In genomic region chr2:96913398-96914202, GRCh38 we compare ENCODE assay signal across 8 cellular contexts. TPM values are rescaled to one million over a fixed set of nuclear protein-coding genes. Genes with fewer than 3 reads are reported as not detected.
A peak's percentile ranks its signal among the peaks of the same experiment; 100 is the strongest.
DNase-seq lines count a peak whose midpoint lies in the region; ATAC-seq and TF ChIP-seq lines count a peak whose summit lies in the region.

No MANE protein-coding gene starts in this region.

- H3K9ac ChIP-seq in trophoblast cell (ENCODE audit: low read length), result no peak overlapping the region

- peak overlapping the region; percentile 45 for H4K91ac ChIP-seq in trophoblast cell (ENCODE audit: low read depth, low read length)

- no peak for TF ChIP-seq EP300 in stomach (IDR thresholded peaks at IDR 0.05)

- no peak overlapping the region for H3K18ac ChIP-seq in trophoblast cell (ENCODE audit: low read length)

- H3K36me3 Mint-ChIP-seq in activated naive CD4-positive, alpha-beta T cell treated with anti-CD3 and anti-CD28 coated beads, Interleukin-2, amount 10 ng/mL, durations not matched to agents 7 days and 5 days, result peaks cover 30% of the 10 kb centered on the region

- ATAC-seq in HG03378 (IDR thresholded peaks at IDR 0.05; ENCODE audit: unreplicated experiment), result no peak
- no peak for ATAC-seq in HG02610 (IDR thresholded peaks at IDR 0.05; ENCODE audit: unreplicated experiment)

- TF ChIP-seq CTCF in A673 (conservative IDR thresholded peaks at IDR 0.05; ENCODE audit: low read depth, low read length) (no peak), stomach (IDR thresholded peaks at IDR 0.05) (no peak)

- peak overlapping the region; percentile 96 for H3K27ac Mint-ChIP-seq in activated naive CD4-positive, alpha-beta T cell treated with anti-CD3 and anti-CD28 coated beads, Interleukin-2, amount 10 ng/mL, durations not matched to agents 7 days and 5 days

- H2AFZ ChIP-seq in trophoblast cell (ENCODE audit: insufficient read depth, low read length, poor library complexity), result no peak overlapping the region

- H3K14ac ChIP-seq in trophoblast cell (ENCODE audit: low read length), result peak overlapping the region; percentile 15

- peak overlapping the region; percentile 32 for H2AK5ac ChIP-seq in trophoblast cell (ENCODE audit: low read length)

- no peak overlapping the region for H4K12ac ChIP-seq in trophoblast cell (ENCODE audit: low read depth, low read length)

- peaks cover 28% of the 10 kb centered on the region for H3K9me3 Mint-ChIP-seq in activated naive CD4-positive, alpha-beta T cell treated with anti-CD3 and anti-CD28 coated beads, Interleukin-2, amount 10 ng/mL, durations not matched to agents 7 days and 5 days

- H3K9me3 ChIP-seq in trophoblast cell (ENCODE audit: insufficient read depth, low read depth, low read length) (no peaks in the 10 kb centered on the region), A673 (ENCODE audit: low read depth, low read length, poor library complexity, severe bottlenecking) (no peaks in the 10 kb centered on the region), stomach (no peaks in the 10 kb centered on the region)

- H3K4me1 ChIP-seq in trophoblast cell (ENCODE audit: control insufficient read depth in 1 of 2, insufficient read depth in 2 of 2, low read length in 2 of 2) (peaks cover 31 to 34% of the 10 kb centered on the region in 2 experiments), A673 (ENCODE audit: insufficient read depth, low read length, poor library complexity, severe bottlenecking) (no peaks in the 10 kb centered on the region), stomach (peaks cover 8 to 25% (median 20%) of the 10 kb centered on the region in 4 donors)

- no TSS peak for BruUV-seq in A673 (replicated peaks; lab: Mats Ljungman, UMichigan)

- DNase-seq in CD1c-positive myeloid dendritic cell (ENCODE audit: extremely low spot score) (peak; percentile 60), T follicular helper cell (ENCODE audit: low read depth) (peak; percentile 37), trophoblast cell (no peak), A673 (ENCODE audit: low spot score) (no peak), stomach (no peak)
- DNase-seq in activated naive CD4-positive, alpha-beta T cell treated with anti-CD3 and anti-CD28 coated beads, Interleukin-2, amount 10 ng/mL, durations not matched to agents 7 days and 5 days, result peak; percentile 84

- intact Hi-C loops in A673 (cut with micrococcal nuclease; ENCODE audit: unreplicated experiment), result no loop called here
- intact Hi-C loops in stomach (cut with DNase I; ENCODE audit: low total_unique reads), result no loop called here

- H3K27me3 ChIP-seq in trophoblast cell (ENCODE audit: insufficient read depth, low read length) (no peaks in the 10 kb centered on the region), A673 (replicated peaks; ENCODE audit: insufficient read depth, low read depth, low read length, poor library complexity) (no peaks in the 10 kb centered on the region), stomach (no peaks in the 10 kb centered on the region)

- peaks cover 24% of the 10 kb centered on the region for H3K79me1 ChIP-seq in trophoblast cell (ENCODE audit: low read length)

- peak overlapping the region; percentile 72 for H2BK12ac ChIP-seq in trophoblast cell (ENCODE audit: low read length)

- no peak overlapping the region for H3K4me2 ChIP-seq in trophoblast cell (ENCODE audit: low read length)

- POLR2A ChIA-PET in A673 (lab: Charles Lee; ENCODE audit: low non-redundant PET), result no interaction called here

- no peak overlapping the region for H3K23ac ChIP-seq in trophoblast cell (ENCODE audit: low read length)

- H3K27me3 Mint-ChIP-seq in activated naive CD4-positive, alpha-beta T cell treated with anti-CD3 and anti-CD28 coated beads, Interleukin-2, amount 10 ng/mL, durations not matched to agents 7 days and 5 days, result peaks cover 30% of the 10 kb centered on the region

- CTCF ChIA-PET in activated naive CD4-positive, alpha-beta T cell treated with anti-CD3 and anti-CD28 coated beads, Interleukin-2, amount 10 ng/mL, durations not matched to agents 7 days and 5 days (lab: Charles Lee), result interaction anchor here (0.6 to 2.3 kb wide), 4 partner anchors 22 to 56 kb away, joined by 3 to 8 read pairs (median 4); partner anchors contain the start of gene ANKRD39
- CTCF ChIA-PET in A673 (lab: Charles Lee), result no interaction called here

- no CpG with 5 or more reads among the region's 20 CpGs for WGBS in trophoblast cell (ENCODE audit: extremely low coverage, insufficient coverage, insufficient read length)
- 46 to 67% (median 52%) methylated on average over 20 of the region's 20 CpGs for WGBS in stomach, 5 donors

- H3K4me3 ChIP-seq in trophoblast cell (ENCODE audit: low read depth, low read length) (no peak overlapping the region), A673 (ENCODE audit: low read depth, low read length, poor library complexity, severe bottlenecking) (no peak overlapping the region), stomach (no peak overlapping the region)

- peak overlapping the region; percentile 6 for H4K8ac ChIP-seq in trophoblast cell (ENCODE audit: low read depth, low read length)

- peak overlapping the region; percentile 20 for H2BK120ac ChIP-seq in trophoblast cell (ENCODE audit: insufficient read depth, low read length, poor library complexity)

- no peaks in the 10 kb centered on the region for H3K79me2 ChIP-seq in trophoblast cell (ENCODE audit: control insufficient read depth, insufficient read depth, low read length, poor library complexity)

- no peak for TF ChIP-seq POLR2A in stomach (IDR thresholded peaks at IDR 0.05)

- H3K27ac ChIP-seq in trophoblast cell (ENCODE audit: low read depth, low read length) (no peak overlapping the region), A673 (ENCODE audit: low read depth, low read length, poor library complexity, severe bottlenecking) (no peak overlapping the region), stomach (peak overlapping the region in 2 of 5 donors; percentile 12 to 20)

- H3K4me1 Mint-ChIP-seq in activated naive CD4-positive, alpha-beta T cell treated with anti-CD3 and anti-CD28 coated beads, Interleukin-2, amount 10 ng/mL, durations not matched to agents 7 days and 5 days, result peaks cover 72% of the 10 kb centered on the region

- peak overlapping the region; percentile 12 for H3K4ac ChIP-seq in trophoblast cell (ENCODE audit: low read depth, low read length)

- H2BK5ac ChIP-seq in trophoblast cell (ENCODE audit: low read depth, low read length, poor library complexity), result no peak overlapping the region

- H3K36me3 ChIP-seq in trophoblast cell (ENCODE audit: control insufficient read depth in 1 of 2, insufficient read depth in 2 of 2, low read length in 2 of 2) (no peaks in the 10 kb centered on the region), A673 (ENCODE audit: insufficient read depth, low read length, poor library complexity, severe bottlenecking) (no peaks in the 10 kb centered on the region), stomach (no peaks in the 10 kb centered on the region)

- peak overlapping the region; percentile 69 for H3K4me3 Mint-ChIP-seq in activated naive CD4-positive, alpha-beta T cell treated with anti-CD3 and anti-CD28 coated beads, Interleukin-2, amount 10 ng/mL, durations not matched to agents 7 days and 5 days

RNA-seq across cellular contexts. Expression of gene SEMA4C, which starts 43.7 kb away (rescaled TPM):
- 157 and 161 TPM in 2 replicates for polyA plus RNA-seq in trophoblast cell (2013)
- 33.3 and 36.1 TPM in 2 replicates for total RNA-seq in A673 (2021)
- total RNA-seq in stomach, result 10 to 100 TPM; 10.7 to 78.8 (median 24.4) TPM
- 10 to 100 TPM in 1 of 3 donors, 1 to 10 TPM in 2; 5.7 to 15.8 (median 8.0) TPM for polyA plus RNA-seq in stomach

RNA-seq across cellular contexts. Expression of gene ANKRD39, which starts 55.8 kb away (rescaled TPM):
- 32.8 and 33.4 TPM in 2 replicates for polyA plus RNA-seq in trophoblast cell (2013)
- total RNA-seq in A673 (2021) (21.0 and 25.3 TPM in 2 replicates), stomach (10 to 100 TPM in 3 of 5 donors, 1 to 10 TPM in 2; 2.8 to 32.1 (median 11.3) TPM)
- polyA plus RNA-seq in stomach, result 10 to 100 TPM; 11.5 to 18.0 (median 14.1) TPM

Comparison
In these comparisons a context has a peak if more than half of its experiments do, and no peak if none do; other contexts are left out.
1. DNase-seq: peak in CD1c-positive myeloid dendritic cell (single experiment), T follicular helper cell (single experiment) and activated naive CD4-positive, alpha-beta T cell treated with anti-CD3 and anti-CD28 coated beads, Interleukin-2, amount 10 ng/mL, durations not matched to agents 7 days and 5 days (single experiment); none in trophoblast cell (0 of 2), A673 (single experiment) and stomach (single experiment).